Comparison of ENCODE assay signal across 20 cellular contexts in the genomic region with DNA sequence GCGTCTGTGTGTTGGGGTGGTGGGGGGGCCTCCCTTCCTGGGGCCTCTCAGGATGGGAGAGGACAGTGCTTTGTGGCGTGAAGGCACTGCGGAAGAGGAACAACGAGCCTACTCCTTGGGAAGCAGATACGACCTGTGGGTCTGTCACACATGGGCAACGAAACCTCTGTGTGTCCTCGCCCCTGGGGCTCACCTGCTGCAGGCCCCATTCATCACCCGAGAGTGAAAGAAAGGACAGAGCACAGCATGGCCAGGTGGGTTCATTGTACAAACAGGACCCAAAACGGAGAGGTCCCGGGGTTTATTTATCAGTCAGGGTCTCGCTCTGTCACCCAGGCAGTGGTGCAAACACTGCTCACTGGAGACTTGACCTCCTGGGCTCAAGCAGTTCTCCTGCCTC. TPM values are rescaled to one million over a fixed set of nuclear protein-coding genes. Genes with fewer than 3 reads are reported as not detected.
DNase-seq lines count a peak whose midpoint lies in the region; ATAC-seq and FAIRE-seq lines count a peak whose summit lies in the region.
"Had no signal": no experiment of that assay in that cellular context is flagged by ENCODE, and none has a peak within 500 bp of the region (broad histone marks: within the 10 kb centered on the region; RNA-seq: fewer than 3 reads in every experiment).

No MANE protein-coding gene starts in this region.

- FAIRE-seq in GM19239 (lab: Jason Lieb, UNC) = peak; percentile 8
- FAIRE-seq: D721Med had no signal

- peaks cover 3% of the 10 kb centered on the region for H3K9me3 Mint-ChIP-seq in stimulated activated memory B cell treated with anti-CD40 and anti-IgM and Interleukin-4, amounts not matched to agents 10 μg/mL and 1 μg/mL and 100 μg/mL, for 72 hours
- H3K9me3 Mint-ChIP-seq: CD8-positive, alpha-beta T cell; IgD-negative memory B cell had no signal

- in situ Hi-C loops in G401 (cut with HindIII; ENCODE audit: low sequenced_read_pairs) = no loop called here

- no peaks in the 10 kb centered on the region for H3K27me3 Mint-ChIP-seq in stimulated activated memory B cell treated with anti-CD40 and anti-IgM and Interleukin-4, amounts not matched to agents 10 μg/mL and 1 μg/mL and 100 μg/mL, for 72 hours
- H3K27me3 Mint-ChIP-seq: IgD-negative memory B cell had no signal

- ATAC-seq in stimulated activated memory B cell treated with anti-CD40 and anti-IgM and Interleukin-4, amounts not matched to agents 10 μg/mL and 1 μg/mL and 100 μg/mL, for 72 hours = no peak
- ATAC-seq in HG02840 (IDR thresholded peaks at IDR 0.05; ENCODE audit: low FRiP score, unreplicated experiment) = no peak
- ATAC-seq: CD8-positive, alpha-beta T cell had no signal

- DNase-seq in GM19239 (ENCODE audit: insufficient read length, low spot score) (no peak), NCI-H146 (lab: John Stamatoyannopoulos, UW) (peak; percentile 96), left kidney (ENCODE audit: low read depth, low spot score) (peak; percentile 62), G401 (ENCODE audit: low spot score) (no peak), AG20443 (ENCODE audit: low spot score) (no peak)
- DNase-seq: BE2C; CD8-positive, alpha-beta T cell; DMS79 treated with DMSO at 0.1 percent for 48 hours; GDM1; GOT3; NCI-H1694; NCI-H2227 treated with DMSO at 0.1 percent for 48 hours; NCI-H526; OCI-M1; RPMI8226; T-helper 2 cell had no signal

- peaks cover 31% of the 10 kb centered on the region for H3K4me1 Mint-ChIP-seq in stimulated activated memory B cell treated with anti-CD40 and anti-IgM and Interleukin-4, amounts not matched to agents 10 μg/mL and 1 μg/mL and 100 μg/mL, for 72 hours

- H3K4me3 Mint-ChIP-seq in stimulated activated memory B cell treated with anti-CD40 and anti-IgM and Interleukin-4, amounts not matched to agents 10 μg/mL and 1 μg/mL and 100 μg/mL, for 72 hours = no peak overlapping the region
- H3K4me3 Mint-ChIP-seq: CD8-positive, alpha-beta T cell had no signal

- H3K36me3 Mint-ChIP-seq in stimulated activated memory B cell treated with anti-CD40 and anti-IgM and Interleukin-4, amounts not matched to agents 10 μg/mL and 1 μg/mL and 100 μg/mL, for 72 hours = peaks cover 5% of the 10 kb centered on the region
- H3K36me3 Mint-ChIP-seq: CD8-positive, alpha-beta T cell had no signal

- H3K27ac Mint-ChIP-seq in stimulated activated memory B cell treated with anti-CD40 and anti-IgM and Interleukin-4, amounts not matched to agents 10 μg/mL and 1 μg/mL and 100 μg/mL, for 72 hours = peak overlapping the region; percentile 71
- H3K27ac Mint-ChIP-seq: CD8-positive, alpha-beta T cell had no signal

RNA-seq across cellular contexts. Expression of a gene that starts 40.1 kb away (rescaled TPM):
- 8.6 and 14.8 TPM in 2 replicates for total RNA-seq in G401 (2014; rRNA removed; shearing (Covaris generic))

RNA-seq across cellular contexts. Expression of a gene that starts 58.8 kb away (rescaled TPM):
- 156 and 218 TPM in 2 replicates for total RNA-seq in G401 (2014; rRNA removed; shearing (Covaris generic))

Comparison
In these comparisons a context has a peak if more than half of its experiments do, and no peak if none do; other contexts are left out.
1. DNase-seq: peak in NCI-H146 (single experiment) and left kidney (single experiment); none in GM19239 (single experiment), G401 (single experiment) and AG20443 (single experiment).